In the genomic region with DNA sequence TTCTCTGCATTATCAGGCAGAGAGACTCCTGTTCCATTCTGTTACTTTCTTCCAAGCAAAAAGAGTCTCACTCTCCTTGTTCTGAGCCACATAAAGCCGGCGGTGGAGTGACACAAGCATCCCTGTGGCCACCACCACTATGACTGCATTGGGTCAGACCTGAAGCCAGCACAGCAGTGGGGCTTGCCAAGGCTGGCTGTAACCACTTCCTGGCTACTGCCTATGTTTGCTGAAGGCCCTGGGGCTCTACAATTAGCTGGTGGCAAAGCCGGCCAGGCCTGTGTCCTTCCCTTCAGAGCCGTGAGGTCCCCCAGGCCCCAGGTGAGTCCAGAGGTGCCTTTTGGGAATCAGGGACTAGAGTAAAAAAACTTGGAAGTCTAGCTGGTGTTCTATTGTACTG, we compare ENCODE assay signal across 13 cellular contexts. TPM values are rescaled to one million over a fixed set of nuclear protein-coding genes. Genes with fewer than 3 reads are reported as not detected.
DNase-seq lines count a peak whose midpoint lies in the region; ATAC-seq, FAIRE-seq and TF ChIP-seq lines count a peak whose summit lies in the region.
"Had no signal": no experiment of that assay in that cellular context is flagged by ENCODE, and none has a peak within 500 bp of the region (broad histone marks: within the 10 kb centered on the region; RNA-seq: fewer than 3 reads in every experiment).

No MANE protein-coding gene starts in this region.

- no peaks in the 10 kb centered on the region for H4K20me1 ChIP-seq in astrocyte (ENCODE audit: insufficient read depth, low read length)

- TF ChIP-seq CTCF in astrocyte (IDR thresholded peaks at IDR 0.05; ENCODE audit: insufficient read depth, low read depth, low read length) (no peak), natural killer cell (IDR thresholded peaks at IDR 0.05) (no peak)

- no peak overlapping the region for H3K9ac ChIP-seq in astrocyte (ENCODE audit: low read length)

- peak overlapping the region in 2 of 4 donors; percentile 49 to 88 for H3K4me3 Mint-ChIP-seq in IgD-negative memory B cell
- H3K4me3 Mint-ChIP-seq in astrocyte (ENCODE audit: unreplicated experiment), result no peak overlapping the region
- H3K4me3 Mint-ChIP-seq in natural killer cell, result peak overlapping the region; percentile 47

- DNase-seq in NOMO-1 treated with DMSO at 0.1 percent for 48 hours (lab: John Stamatoyannopoulos, UW; ENCODE audit: unreplicated experiment) (peak; percentile 42), NOMO-1 treated with dmso at 0.1 percent for 144 hours (lab: John Stamatoyannopoulos, UW; ENCODE audit: unreplicated experiment) (no peak), astrocyte (ENCODE audit: low read depth) (peak; percentile 10), natural killer cell (peak; percentile 45), epidermal melanocyte (ENCODE audit: insufficient read length, low spot score) (no peak)
- DNase-seq: midbrain, NCI-H1105 treated with DMSO at 0.1 percent for 48 hours, NCI-H82, SW 1271 had no signal

- no peak overlapping the region for H2AFZ ChIP-seq in astrocyte (ENCODE audit: low read depth, low read length)

- H3K36me3 Mint-ChIP-seq in IgD-negative memory B cell, result peaks cover 1% of the 10 kb centered on the region
- peaks cover 7% of the 10 kb centered on the region for H3K36me3 Mint-ChIP-seq in astrocyte (ENCODE audit: low read depth, unreplicated experiment)
- peaks cover 1% of the 10 kb centered on the region for H3K36me3 Mint-ChIP-seq in natural killer cell

- peaks cover 0 to 6% (median 2%) of the 10 kb centered on the region in 3 donors for H3K9me3 Mint-ChIP-seq in IgD-negative memory B cell
- H3K9me3 Mint-ChIP-seq in astrocyte (ENCODE audit: unreplicated experiment), result no peaks in the 10 kb centered on the region
- no peaks in the 10 kb centered on the region for H3K9me3 Mint-ChIP-seq in natural killer cell

- no peaks in the 10 kb centered on the region for H3K27me3 Mint-ChIP-seq in IgD-negative memory B cell
- H3K27me3 Mint-ChIP-seq in astrocyte (ENCODE audit: low read depth, unreplicated experiment), result peaks cover 1% of the 10 kb centered on the region
- H3K27me3 Mint-ChIP-seq in natural killer cell (ENCODE audit: low read depth in 2 of 2), result no peaks in the 10 kb centered on the region

- H3K4me3 ChIP-seq in astrocyte (ENCODE audit: insufficient read depth, low read depth, low read length), result no peak overlapping the region
- H3K4me3 ChIP-seq: right atrium auricular region had no signal

- H3K4me1 Mint-ChIP-seq in IgD-negative memory B cell (peaks cover 19 to 30% (median 27%) of the 10 kb centered on the region in 3 donors), astrocyte (ENCODE audit: low read depth, unreplicated experiment) (no peaks in the 10 kb centered on the region), natural killer cell (peaks cover 60 to 67% of the 10 kb centered on the region in 2 donors)

- H3K36me3 ChIP-seq in astrocyte (ENCODE audit: insufficient read depth, low read length), result no peaks in the 10 kb centered on the region
- H3K36me3 ChIP-seq: right atrium auricular region had no signal

- FAIRE-seq in astrocyte (lab: Jason Lieb, UNC), result no peak

- intact Hi-C loops in natural killer cell (cut with micrococcal nuclease), result loop anchor here (10.0 kb wide), 1 partner anchor 52 kb away; no protein-coding TSS in a partner anchor

- H3K4me1 ChIP-seq in astrocyte (ENCODE audit: insufficient read depth, low read length), result no peaks in the 10 kb centered on the region
- H3K4me1 ChIP-seq: right atrium auricular region had no signal

- no peak overlapping the region for H3K4me2 ChIP-seq in astrocyte (ENCODE audit: low read length)

- ATAC-seq in natural killer cell, result peak; percentile 45 to 57 (median 52)
- ATAC-seq in HG02623 (IDR thresholded peaks at IDR 0.05; ENCODE audit: unreplicated experiment), result no peak
- no peak for ATAC-seq in GM19463 (IDR thresholded peaks at IDR 0.05; ENCODE audit: unreplicated experiment)

- H3K79me2 ChIP-seq in astrocyte (ENCODE audit: insufficient read depth, low read length), result no peaks in the 10 kb centered on the region

- no peaks in the 10 kb centered on the region for H3K27me3 ChIP-seq in astrocyte (ENCODE audit: insufficient read depth, low read length)
- H3K27me3 ChIP-seq: right atrium auricular region had no signal

- H3K9me3 ChIP-seq in astrocyte (ENCODE audit: insufficient read depth, low read depth, low read length), result no peaks in the 10 kb centered on the region

- H3K27ac ChIP-seq in astrocyte (ENCODE audit: low read depth, low read length), result no peak overlapping the region
- H3K27ac ChIP-seq: right atrium auricular region had no signal

- peak overlapping the region; percentile 86 to 99 (median 93) for H3K27ac Mint-ChIP-seq in IgD-negative memory B cell
- H3K27ac Mint-ChIP-seq in astrocyte (ENCODE audit: unreplicated experiment), result no peak overlapping the region
- H3K27ac Mint-ChIP-seq in natural killer cell, result peak overlapping the region; percentile 91 to 93

RNA-seq across cellular contexts. Expression of a gene that starts 31.8 kb away (rescaled TPM):
- polyA plus RNA-seq in IgD-negative memory B cell, result 884 TPM
- 19.5 and 27.8 TPM in 2 replicates for total RNA-seq in astrocyte
- total RNA-seq in natural killer cell, result 100 to 1,000 TPM; 684 to 889 (median 821) TPM

RNA-seq across cellular contexts. Expression of a gene that starts 47.8 kb away (rescaled TPM):
- polyA plus RNA-seq in IgD-negative memory B cell, result 40.7 TPM
- total RNA-seq in astrocyte (35.2 and 39.3 TPM in 2 replicates), natural killer cell (10 to 100 TPM; 35.8 to 39.8 (median 36.1) TPM)

Comparison
In these comparisons a context has a peak if more than half of its experiments do, and no peak if none do; other contexts are left out.
1. DNase-seq: peak in NOMO-1 treated with DMSO at 0.1 percent for 48 hours (single experiment), astrocyte (single experiment) and natural killer cell (single experiment); none in NOMO-1 treated with dmso at 0.1 percent for 144 hours (single experiment) and epidermal melanocyte (single experiment).
2. ATAC-seq: peak in natural killer cell (3 of 3); none in HG02623 (single experiment) and GM19463 (single experiment).
3. RNA of a gene that starts 31.8 kb away (total RNA-seq): 684 to 889 TPM in natural killer cell; 19.5 to 27.8 TPM in astrocyte; every median in the first group is over 10 times any median in the second.